8 cellular contexts compared by ENCODE assay signal in the genomic region with DNA sequence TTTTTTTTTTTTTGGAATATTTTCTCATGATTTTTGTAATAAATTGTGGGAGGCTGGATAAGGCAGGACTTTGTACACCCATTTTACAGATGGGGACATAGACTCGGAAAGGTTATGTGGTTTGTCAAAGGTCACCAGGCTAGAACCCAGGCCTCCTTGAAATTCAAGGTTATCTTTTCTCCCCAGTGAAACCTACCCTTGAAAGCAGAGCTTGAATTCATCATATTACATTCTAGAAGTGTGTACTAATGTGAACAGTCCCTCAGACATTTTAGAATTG. TPM values are rescaled to one million over a fixed set of nuclear protein-coding genes. Genes with fewer than 3 reads are reported as not detected.
DNase-seq lines count a peak whose midpoint lies in the region; ATAC-seq and TF ChIP-seq lines count a peak whose summit lies in the region.

No MANE protein-coding gene starts in this region.

- ATAC-seq in HG02642 (IDR thresholded peaks at IDR 0.05; ENCODE audit: poor library complexity, unreplicated experiment) (no peak), esophagus mucosa (no peak)

- no peak for TF ChIP-seq CTCF in Caco-2 (IDR thresholded peaks at IDR 0.05; ENCODE audit: insufficient read depth in 1 of 2, low read depth in 1 of 2, low read length in 1 of 2, severe bottlenecking in 1 of 2, unreplicated experiment in 1 of 2)
- no peak for TF ChIP-seq CTCF in OCI-LY7 (conservative IDR thresholded peaks at IDR 0.05; ENCODE audit: low read length)

- peak overlapping the region; percentile 93 for H3K4me2 ChIP-seq in OCI-LY7 (ENCODE audit: low read length)
- H3K4me2 ChIP-seq in skeletal muscle satellite cell (ENCODE audit: low read length): peak overlapping the region; percentile 95

- H3K36me3 Mint-ChIP-seq in Caco-2 (ENCODE audit: insufficient read depth, unreplicated experiment): peaks cover 92% of the 10 kb centered on the region

- peak overlapping the region; percentile 89 for H3K4me3 Mint-ChIP-seq in Caco-2 (ENCODE audit: unreplicated experiment)

- DNase-seq in Caco-2: no peak
- no peak for DNase-seq in OCI-LY7 (ENCODE audit: low spot score)
- no peak for DNase-seq in NCI-H146 (lab: John Stamatoyannopoulos, UW)
- no peak for DNase-seq in SHP77 treated with DMSO at 0.1 percent for 48 hours (lab: John Stamatoyannopoulos, UW)

- POLR2A ChIA-PET in Caco-2 (lab: Charles Lee) (no interaction called here), OCI-LY7 (lab: Charles Lee) (interaction anchor here (0.5 to 12.7 kb wide), 15 partner anchors 18 to 352 kb away, joined by 3 to 284 read pairs (median 4); no protein-coding TSS in a partner anchor)

- CTCF ChIA-PET in Caco-2 (lab: Charles Lee): interaction anchor here (1.2 kb wide), 1 partner anchor 144 kb away, joined by 6 read pairs; no protein-coding TSS in a partner anchor
- CTCF ChIA-PET in OCI-LY7 (lab: Charles Lee; ENCODE audit: unreplicated experiment): interaction anchor here (0.7 kb wide), 1 partner anchor 32 kb away, joined by 3 read pairs; no protein-coding TSS in a partner anchor

- H3K27ac Mint-ChIP-seq in Caco-2 (ENCODE audit: unreplicated experiment): peak overlapping the region; percentile 99

- H3K27me3 Mint-ChIP-seq in Caco-2 (ENCODE audit: insufficient read depth, unreplicated experiment): no peaks in the 10 kb centered on the region

- intact Hi-C loops in Caco-2 (cut with micrococcal nuclease; ENCODE audit: unreplicated experiment) (loop anchor here (2.0 kb wide), 1 partner anchor 339 kb away; no protein-coding TSS in a partner anchor), OCI-LY7 (cut with micrococcal nuclease; ENCODE audit: unreplicated experiment) (loop anchor here (5.0 kb wide), 1 partner anchor 262 kb away; no protein-coding TSS in a partner anchor)

- no peak overlapping the region for H2AFZ ChIP-seq in OCI-LY7 (ENCODE audit: low read length)

- H3K9me3 ChIP-seq in Caco-2: no peaks in the 10 kb centered on the region
- no peaks in the 10 kb centered on the region for H3K9me3 ChIP-seq in OCI-LY7 (ENCODE audit: low read length)
- H3K9me3 ChIP-seq in endocrine pancreas (ENCODE audit: control insufficient read depth, low read length): no peaks in the 10 kb centered on the region
- H3K9me3 ChIP-seq in skeletal muscle satellite cell (replicated peaks; ENCODE audit: low read length): no peaks in the 10 kb centered on the region

- H3K27ac ChIP-seq in OCI-LY7 (ENCODE audit: low read depth, low read length, poor library complexity, severe bottlenecking): peak overlapping the region; percentile 96

- H3K27me3 ChIP-seq in Caco-2 (replicated peaks; ENCODE audit: control insufficient read depth, insufficient read depth, low read length): no peaks in the 10 kb centered on the region
- H3K27me3 ChIP-seq in endocrine pancreas (ENCODE audit: control insufficient read depth, insufficient read depth, low read length): no peaks in the 10 kb centered on the region
- H3K27me3 ChIP-seq in skeletal muscle satellite cell (ENCODE audit: control insufficient read depth, insufficient read depth, low read length): no peaks in the 10 kb centered on the region

- peaks cover 8% of the 10 kb centered on the region; the same call in 1 of the 2 replicates for H3K36me3 ChIP-seq in Caco-2 (ENCODE audit: control insufficient read depth, insufficient read depth, low read length)
- H3K36me3 ChIP-seq in OCI-LY7 (ENCODE audit: insufficient read depth, low read length): peaks cover 37% of the 10 kb centered on the region
- H3K36me3 ChIP-seq in endocrine pancreas (ENCODE audit: control insufficient read depth, insufficient read depth, low read length): no peaks in the 10 kb centered on the region
- H3K36me3 ChIP-seq in skeletal muscle satellite cell (ENCODE audit: insufficient read depth, low read length): no peaks in the 10 kb centered on the region

- H3K4me1 ChIP-seq in Caco-2 (peaks cover 50% of the 10 kb centered on the region), OCI-LY7 (ENCODE audit: insufficient read depth, low read length, poor library complexity, severe bottlenecking) (peaks cover 39% of the 10 kb centered on the region), endocrine pancreas (ENCODE audit: control insufficient read depth, insufficient read depth, low read length) (peaks cover 15% of the 10 kb centered on the region), skeletal muscle satellite cell (ENCODE audit: control insufficient read depth, insufficient read depth, low read length) (peaks cover 14% of the 10 kb centered on the region)

- H4K20me1 ChIP-seq in OCI-LY7 (ENCODE audit: insufficient read depth, low read length): no peaks in the 10 kb centered on the region

- BruUV-seq in Caco-2 (replicated peaks; lab: Mats Ljungman, UMichigan) (no TSS peak), OCI-LY7 (replicated peaks; lab: Mats Ljungman, UMichigan) (no TSS peak)

- peaks cover 30% of the 10 kb centered on the region for H3K4me1 Mint-ChIP-seq in Caco-2 (ENCODE audit: low read depth, unreplicated experiment)

- no peaks in the 10 kb centered on the region for H3K9me2 ChIP-seq in OCI-LY7 (ENCODE audit: insufficient read depth, low read length)

- H3K4me3 ChIP-seq in Caco-2 (ENCODE audit: low read depth, low read length): no peak overlapping the region
- H3K4me3 ChIP-seq in OCI-LY7 (ENCODE audit: low read depth, low read length, poor library complexity, severe bottlenecking): peak overlapping the region; percentile 93
- peak overlapping the region; percentile 90 for H3K4me3 ChIP-seq in endocrine pancreas (ENCODE audit: control insufficient read depth, insufficient read depth, low read length)
- no peak overlapping the region for H3K4me3 ChIP-seq in skeletal muscle satellite cell (ENCODE audit: low read length)

- H3K9me3 Mint-ChIP-seq in Caco-2 (ENCODE audit: unreplicated experiment): no peaks in the 10 kb centered on the region

- H3K79me2 ChIP-seq in OCI-LY7 (ENCODE audit: insufficient read depth, low read depth, low read length): peaks cover 86% of the 10 kb centered on the region

- H3K9ac ChIP-seq in endocrine pancreas (ENCODE audit: control insufficient read depth, insufficient read depth, low read length) (no peak overlapping the region), skeletal muscle satellite cell (ENCODE audit: low read depth, low read length) (peak overlapping the region; percentile 12)

RNA-seq across cellular contexts. Expression of gene ARID5B, which starts 3.9 kb away (rescaled TPM):
- total RNA-seq in Caco-2 (2022) (168 and 169 TPM in 2 replicates), OCI-LY7 (2022) (56.5 and 56.7 TPM in 2 replicates), esophagus mucosa (23.4 TPM)
- total RNA-seq in OCI-LY7 (2014; rRNA removed; shearing (Covaris generic)): 38.0 and 43.6 TPM in 2 replicates
- 22.3 and 30.4 TPM in 2 replicates for total RNA-seq in skeletal muscle satellite cell (2012; rRNA removed)

Comparison
In these comparisons a context has a peak if more than half of its experiments do, and no peak if none do; other contexts are left out.
1. H3K4me3 ChIP-seq: peak in OCI-LY7 (single experiment) and endocrine pancreas (single experiment); none in Caco-2 (single experiment) and skeletal muscle satellite cell (single experiment).